Comparison of ENCODE assay signal across 8 cellular contexts in genomic region chr7:102517550-102518147, GRCh38. TPM values are rescaled to one million over a fixed set of nuclear protein-coding genes. Genes with fewer than 3 reads are reported as not detected.
DNase-seq lines count a peak whose midpoint lies in the region; ATAC-seq and TF ChIP-seq lines count a peak whose summit lies in the region.
"Not testable (repeated sequence)": the region's sequence is repeated elsewhere in the genome, so short reads cannot be mapped to it uniquely, and the experiment has no call there.

RASA4B (minus strand) TSS chr7:102517777; CDS start chr7:102517710, 67 bp downstream.

- not testable (repeated sequence) for H3K36me3 Mint-ChIP-seq in CD4-positive, alpha-beta memory T cell; activated CD4-positive, alpha-beta memory T cell treated with anti-CD3 and anti-CD28 coated beads for 36 hours

- H3K4me3 Mint-ChIP-seq in CD4-positive, alpha-beta memory T cell, result peak within 1 kb of the TSS in 5 of 8 donors; percentile 49 to 74 (median 57)
- not testable (repeated sequence) for H3K4me3 Mint-ChIP-seq in activated CD4-positive, alpha-beta memory T cell treated with anti-CD3 and anti-CD28 coated beads for 36 hours

- peak within 1 kb of the TSS in 1 of 7 donors; percentile 74 for H3K27ac Mint-ChIP-seq in CD4-positive, alpha-beta memory T cell
- H3K27ac Mint-ChIP-seq in activated CD4-positive, alpha-beta memory T cell treated with anti-CD3 and anti-CD28 coated beads for 36 hours, result not testable (repeated sequence)

- not testable (repeated sequence) for H3K36me3 ChIP-seq in CD4-positive, alpha-beta memory T cell (ENCODE audit: insufficient read depth, low read length); colonic mucosa; sigmoid colon

- not testable (repeated sequence) for H3K27me3 Mint-ChIP-seq in CD4-positive, alpha-beta memory T cell; activated CD4-positive, alpha-beta memory T cell treated with anti-CD3 and anti-CD28 coated beads for 36 hours

- H3K9ac ChIP-seq in colonic mucosa (ENCODE audit: low read depth in 2 of 2, low read length in 2 of 2), result not testable (repeated sequence)

- H3K4me1 Mint-ChIP-seq in CD4-positive, alpha-beta memory T cell; activated CD4-positive, alpha-beta memory T cell treated with anti-CD3 and anti-CD28 coated beads for 36 hours (ENCODE audit: low read depth): not testable (repeated sequence)

- WGBS in sigmoid colon, 2 donors, result 1 to 2% methylated on average over 19 to 28 of the region's 61 CpGs

- H3K9me3 ChIP-seq in CD4-positive, alpha-beta memory T cell (ENCODE audit: control insufficient read depth in 1 of 2, low read length in 2 of 2); colonic mucosa; sigmoid colon: not testable (repeated sequence)

- intact Hi-C loops in CD4-positive, alpha-beta memory T cell (cut with micrococcal nuclease); activated CD4-positive, alpha-beta memory T cell treated with anti-CD3 and anti-CD28 coated beads for 36 hours (cut with micrococcal nuclease); colonic mucosa (cut with DNase I); sigmoid colon (cut with DNase I): not testable (repeated sequence)

- H3K4me1 ChIP-seq in CD4-positive, alpha-beta memory T cell (ENCODE audit: insufficient read depth, low read length); colonic mucosa; sigmoid colon: not testable (repeated sequence)

- not testable (repeated sequence) for H3K4me3 ChIP-seq in CD4-positive, alpha-beta memory T cell (ENCODE audit: low read length in 2 of 2); colonic mucosa
- H3K4me3 ChIP-seq in sigmoid colon, result peak within 1 kb of the TSS; percentile 16 to 39 (median 23)

- not testable (repeated sequence) for TF ChIP-seq EP300 in sigmoid colon (IDR thresholded peaks at IDR 0.05)

- peak in 1 of 5 donors; percentile 8 for DNase-seq in CD4-positive, alpha-beta memory T cell
- peak; percentile 16 for DNase-seq in activated CD4-positive, alpha-beta memory T cell treated with anti-CD3 and anti-CD28 coated beads for 36 hours
- DNase-seq in colonic mucosa, result not testable (repeated sequence)
- peak; percentile 1 for DNase-seq in kidney tubule cell (ENCODE audit: low spot score)
- peak; percentile 40 for DNase-seq in sigmoid colon

- not testable (repeated sequence) for H3K9me3 Mint-ChIP-seq in CD4-positive, alpha-beta memory T cell; activated CD4-positive, alpha-beta memory T cell treated with anti-CD3 and anti-CD28 coated beads for 36 hours

- H3K27me3 ChIP-seq in CD4-positive, alpha-beta memory T cell (ENCODE audit: insufficient read depth, low read length); colonic mucosa; sigmoid colon: not testable (repeated sequence)

- TF ChIP-seq POLR2A in sigmoid colon (IDR thresholded peaks at IDR 0.05), result not testable (repeated sequence)

- ATAC-seq in GM19395 (IDR thresholded peaks at IDR 0.05; ENCODE audit: unreplicated experiment) (peak; percentile 45), HG02798 (IDR thresholded peaks at IDR 0.05; ENCODE audit: poor library complexity, unreplicated experiment) (peak; percentile 83), HG03571 (IDR thresholded peaks at IDR 0.05; ENCODE audit: unreplicated experiment) (peak; percentile 78)

- POLR2A ChIA-PET in CD4-positive, alpha-beta memory T cell (lab: Charles Lee; ENCODE audit: partially characterized antibody); activated CD4-positive, alpha-beta memory T cell treated with anti-CD3 and anti-CD28 coated beads for 36 hours (lab: Charles Lee): not testable (repeated sequence)

- not testable (repeated sequence) for TF ChIP-seq CTCF in colonic mucosa (IDR thresholded peaks at IDR 0.05); sigmoid colon (IDR thresholded peaks at IDR 0.05)

- CTCF ChIA-PET in CD4-positive, alpha-beta memory T cell (lab: Charles Lee; ENCODE audit: partially characterized antibody); activated CD4-positive, alpha-beta memory T cell treated with anti-CD3 and anti-CD28 coated beads for 36 hours (lab: Charles Lee): not testable (repeated sequence)

- not testable (repeated sequence) for H3K27ac ChIP-seq in CD4-positive, alpha-beta memory T cell (ENCODE audit: low read depth, low read length); colonic mucosa; sigmoid colon

RNA-seq across cellular contexts. Expression of gene RASA4B, which starts in this region (rescaled TPM):
- total RNA-seq in CD4-positive, alpha-beta memory T cell, result 10 to 100 TPM; 15.2 to 15.8 TPM
- 10 to 100 TPM in 1 of 2 donors, 1 to 10 TPM in 1; 5.0 to 11.5 TPM for polyA plus RNA-seq in CD4-positive, alpha-beta memory T cell
- total RNA-seq in activated CD4-positive, alpha-beta memory T cell treated with anti-CD3 and anti-CD28 coated beads for 36 hours, result 10 to 100 TPM; 10.2 to 10.4 TPM
- total RNA-seq in colonic mucosa, result 10 to 100 TPM; 13.2 to 30.0 TPM
- 10 to 100 TPM in 2 of 4 donors, 1 to 10 TPM in 2; 2.5 to 39.1 (median 12.9) TPM for total RNA-seq in sigmoid colon
- 10 to 100 TPM; 11.4 to 24.4 (median 16.6) TPM for polyA plus RNA-seq in sigmoid colon
